9 cellular contexts compared by ENCODE assay signal in genomic region chr11:60130496-60130895, GRCh38. TPM values are rescaled to one million over a fixed set of nuclear protein-coding genes. Genes with fewer than 3 reads are reported as not detected.
DNase-seq lines count a peak whose midpoint lies in the region; ATAC-seq, FAIRE-seq and TF ChIP-seq lines count a peak whose summit lies in the region.
"Had no signal": no experiment of that assay in that cellular context is flagged by ENCODE, and none has a peak within 500 bp of the region (broad histone marks: within the 10 kb centered on the region; RNA-seq: fewer than 3 reads in every experiment).

No MANE protein-coding gene starts in this region.

- no peak overlapping the region for H3K4me2 ChIP-seq in DND-41 (ENCODE audit: insufficient read depth, low read length)
- H3K4me2 ChIP-seq in smooth muscle cell, result no peak overlapping the region

- DNase-seq in DND-41 (peak; percentile 25), RCC 7860 (ENCODE audit: low spot score) (peak; percentile 20), germinal center (ENCODE audit: low spot score) (peak; percentile 47), smooth muscle cell (lab: John Stamatoyannopoulos, UW; ENCODE audit: unreplicated experiment) (no peak), activated T-cell treated with anti-CD3 and anti-CD28 coated beads for 4 hours (no peak)

- peaks cover 3% of the 10 kb centered on the region for H3K9me3 ChIP-seq in DND-41 (ENCODE audit: insufficient read depth, low read length, severe bottlenecking)
- H3K9me3 ChIP-seq in smooth muscle cell (replicated peaks; ENCODE audit: low read depth), result no peaks in the 10 kb centered on the region

- no peaks in the 10 kb centered on the region for H3F3A ChIP-seq in smooth muscle cell (ENCODE audit: low read depth)

- H3K4me3 ChIP-seq in DND-41 (ENCODE audit: low read depth in 1 of 2, low read length in 2 of 2) (no peak overlapping the region), smooth muscle cell (no peak overlapping the region)

- peak; percentile 69 for TF ChIP-seq CTCF in DND-41 (IDR thresholded peaks at IDR 0.05; ENCODE audit: borderline replicate concordance, extremely low read depth, low read length, poor library complexity, severe bottlenecking)
- peak; percentile 20 for TF ChIP-seq CTCF in smooth muscle cell (IDR thresholded peaks at IDR 0.05; ENCODE audit: borderline replicate concordance, insufficient read depth, poor library complexity, severe bottlenecking)

- H2AFZ ChIP-seq in DND-41 (ENCODE audit: low read depth, low read length) (no peak overlapping the region), smooth muscle cell (ENCODE audit: low read depth) (no peak overlapping the region)

- H3K4me1 ChIP-seq in DND-41 (ENCODE audit: insufficient read depth, low read length), result no peaks in the 10 kb centered on the region
- no peaks in the 10 kb centered on the region for H3K4me1 ChIP-seq in smooth muscle cell (ENCODE audit: low read depth)

- H4K20me1 ChIP-seq in DND-41 (ENCODE audit: insufficient read depth, low read length) (no peaks in the 10 kb centered on the region), smooth muscle cell (ENCODE audit: low read depth) (no peaks in the 10 kb centered on the region)

- no peak overlapping the region for H3K9ac ChIP-seq in DND-41 (ENCODE audit: low read depth, low read length)
- no peak overlapping the region for H3K9ac ChIP-seq in smooth muscle cell (ENCODE audit: low read depth)

- H3K79me2 ChIP-seq in DND-41 (ENCODE audit: insufficient read depth, low read length) (no peaks in the 10 kb centered on the region), smooth muscle cell (ENCODE audit: low read depth) (no peaks in the 10 kb centered on the region)

- no peaks in the 10 kb centered on the region for H3K27me3 ChIP-seq in DND-41 (ENCODE audit: insufficient read depth, low read length, poor library complexity)
- H3K27me3 ChIP-seq in smooth muscle cell (ENCODE audit: low read depth), result no peaks in the 10 kb centered on the region

- ATAC-seq in DND-41 (ENCODE audit: insufficient read depth, low read depth), result peak; percentile 84
- ATAC-seq in HG03139 (IDR thresholded peaks at IDR 0.05; ENCODE audit: unreplicated experiment), result peak; percentile 50
- ATAC-seq in HG02763 (IDR thresholded peaks at IDR 0.05; ENCODE audit: unreplicated experiment), result no peak
- no peak for ATAC-seq in GM19463 (IDR thresholded peaks at IDR 0.05; ENCODE audit: unreplicated experiment)

- H3K27ac ChIP-seq in DND-41 (ENCODE audit: low read length) (no peak overlapping the region), smooth muscle cell (ENCODE audit: low read depth) (no peak overlapping the region)

- H3K36me3 ChIP-seq in DND-41 (ENCODE audit: insufficient read depth, low read length) (no peaks in the 10 kb centered on the region), smooth muscle cell (ENCODE audit: low read depth) (no peaks in the 10 kb centered on the region)

- FAIRE-seq in RCC 7860 (lab: Jason Lieb, UNC), result no peak

RNA-seq across cellular contexts. Expression of gene MS4A2, which starts 42.0 kb away (rescaled TPM):
- not detected in 2 replicates for total RNA-seq in smooth muscle cell
- not detected in 2 replicates for polyA plus RNA-seq in smooth muscle cell
- total RNA-seq: temporal lobe had no signal

RNA-seq across cellular contexts. Expression of gene MS4A6A, which starts 52.4 kb away (rescaled TPM):
- not detected in 2 replicates for total RNA-seq in smooth muscle cell
- polyA plus RNA-seq in smooth muscle cell, result not detected in 2 replicates

Comparison
In these comparisons a context has a peak if more than half of its experiments do, and no peak if none do; other contexts are left out.
1. ATAC-seq: peak in DND-41 (single experiment) and HG03139 (single experiment); none in HG02763 (single experiment) and GM19463 (single experiment).
2. DNase-seq: peak in DND-41 (single experiment), RCC 7860 (single experiment) and germinal center (single experiment); none in smooth muscle cell (single experiment) and activated T-cell treated with anti-CD3 and anti-CD28 coated beads for 4 hours (single experiment).